In the genomic region with DNA sequence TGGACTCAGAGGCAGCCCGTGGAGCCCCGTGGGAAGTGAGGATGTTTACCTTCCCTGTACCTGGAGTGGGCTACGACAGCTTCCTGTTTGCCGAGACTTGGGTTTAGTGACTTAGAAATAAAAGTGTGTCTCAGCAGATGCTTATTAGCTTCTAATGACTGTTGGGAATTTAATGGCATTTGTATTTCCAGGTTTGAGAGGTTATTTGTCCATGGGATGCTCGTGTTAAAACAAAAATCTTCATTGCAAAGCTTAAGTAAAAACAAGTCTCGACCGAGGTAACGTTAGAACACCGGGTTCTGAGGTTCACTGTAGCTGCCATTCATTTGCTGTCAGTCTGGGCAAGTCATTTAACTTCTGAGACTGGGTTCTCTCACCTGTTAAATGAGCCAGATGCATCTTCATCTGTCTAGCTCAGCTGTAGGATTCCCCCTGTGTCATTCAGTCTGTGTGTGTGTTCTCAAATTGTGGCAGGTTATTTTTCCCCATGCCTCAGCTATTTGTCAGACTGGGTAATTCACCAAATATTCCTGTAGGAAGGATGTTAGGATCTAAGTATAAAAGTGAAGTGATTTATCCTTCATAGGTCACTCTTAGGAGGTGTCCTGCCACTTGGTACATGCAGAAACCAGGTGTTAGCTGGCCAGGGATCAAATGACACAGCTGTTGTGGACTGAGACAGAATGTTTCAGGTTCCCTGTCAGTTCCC, we compare ENCODE assay signal across 8 cellular contexts. TPM values are rescaled to one million over a fixed set of nuclear protein-coding genes. Genes with fewer than 3 reads are reported as not detected.
A peak's percentile ranks its signal among the peaks of the same experiment; 100 is the strongest.
DNase-seq lines count a peak whose midpoint lies in the region; ATAC-seq and TF ChIP-seq lines count a peak whose summit lies in the region.

No MANE protein-coding gene starts in this region.

- CTCF ChIA-PET in RWPE1 (lab: Yijun Ruan, JAX) = interaction anchor here (0.6 to 1.8 kb wide), 4 partner anchors 14 to 1898 kb away, joined by 3 to 9 read pairs (median 4); no protein-coding TSS in a partner anchor

- no peaks in the 10 kb centered on the region for H3K9me3 ChIP-seq in GM23248 (ENCODE audit: low read depth)

- H3K4me3 ChIP-seq in GM23248 (peak overlapping the region; percentile 92), epithelial cell of proximal tubule (ENCODE audit: low read depth, low read length) (peak overlapping the region; percentile 68)

- in situ Hi-C loops in GM23248 (cut with MboI) = no loop called here

- DNase-seq in EH (ENCODE audit: low read depth) = peak; percentile 32
- DNase-seq in GM23248 = peak; percentile 49
- DNase-seq in RWPE1 (ENCODE audit: low spot score) = peak; percentile 7
- no peak for DNase-seq in epithelial cell of proximal tubule (ENCODE audit: low read depth)
- no peak for DNase-seq in omental fat pad (ENCODE audit: low spot score)
- no peak for DNase-seq in NCI-H128 (lab: John Stamatoyannopoulos, UW; ENCODE audit: unreplicated experiment)
- no peak for DNase-seq in H4 (ENCODE audit: low spot score)
- no peak for DNase-seq in occipital lobe (lab: John Stamatoyannopoulos, UW)

- POLR2A ChIA-PET in RWPE1 (lab: Yijun Ruan, JAX; ENCODE audit: low non-redundant PET) = interaction anchor here (0.6 kb wide), 1 partner anchor 117 kb away, joined by 8 read pairs; no protein-coding TSS in a partner anchor

- peak overlapping the region; percentile 94 for H2AFZ ChIP-seq in GM23248

- H3K27ac ChIP-seq in GM23248 (peak overlapping the region; percentile 41), RWPE1 (peak overlapping the region; percentile 87)

- H3K4me2 ChIP-seq in GM23248 (ENCODE audit: unreplicated experiment) = peak overlapping the region; percentile 99

- peaks cover 18% of the 10 kb centered on the region; the same call in 1 of the 2 replicates for H3K4me1 ChIP-seq in GM23248 (ENCODE audit: insufficient read depth)

- no peaks in the 10 kb centered on the region for H4K20me1 ChIP-seq in GM23248 (ENCODE audit: insufficient read depth)

- no peaks in the 10 kb centered on the region for H3F3A ChIP-seq in GM23248 (ENCODE audit: insufficient read depth)

- H3K36me3 ChIP-seq in GM23248 (ENCODE audit: low read depth) = peaks cover 22% of the 10 kb centered on the region

- no peaks in the 10 kb centered on the region for H3K27me3 ChIP-seq in GM23248 (replicated peaks; ENCODE audit: insufficient read depth)

- peak; percentile 29 for ATAC-seq in omental fat pad (ENCODE audit: low FRiP score)

- H3K9ac ChIP-seq in GM23248 = peak overlapping the region; percentile 92

- 1 to 5% methylated on average over 9 of the region's 9 CpGs for WGBS in GM23248 (ENCODE audit: low coverage in 1 of 2, low lambda C conversion rate in 2 of 2, missing lambda C conversion rate in 2 of 2), 2 experiments

- no peak for TF ChIP-seq CTCF in RWPE1 (conservative IDR thresholded peaks at IDR 0.05; ENCODE audit: low read depth)
- no peak for TF ChIP-seq CTCF in epithelial cell of proximal tubule (conservative IDR thresholded peaks at IDR 0.05; ENCODE audit: low read depth, low read length)
- no peak for TF ChIP-seq CTCF in omental fat pad (IDR thresholded peaks at IDR 0.05)

- H3K79me2 ChIP-seq in GM23248 (ENCODE audit: insufficient read depth) = peaks cover 37% of the 10 kb centered on the region

- H3K9me2 ChIP-seq in GM23248 (ENCODE audit: insufficient read depth) = no peaks in the 10 kb centered on the region

RNA-seq across cellular contexts. Expression of a gene that starts 0.8 kb away (rescaled TPM):
- 124 and 145 TPM in 2 replicates for total RNA-seq in GM23248 (2014; rRNA removed; shearing (Covaris generic))
- 139 and 140 TPM in 2 replicates for polyA plus RNA-seq in GM23248 (2016; fragmentation: Nextera tagmentation; extraction: Ambion mirVana)
- total RNA-seq in epithelial cell of proximal tubule (140 and 169 TPM in 2 replicates), omental fat pad (100 to 1,000 TPM in 1 of 4 donors, 10 to 100 TPM in 3; 68.6 to 116 (median 85.5) TPM), occipital lobe (95.9 TPM)
- total RNA-seq in H4 (2014; rRNA removed; shearing (Covaris generic)) = 176 and 186 TPM in 2 replicates

RNA-seq across cellular contexts. Expression of a gene that starts 22.6 kb away (rescaled TPM):
- 289 and 309 TPM in 2 replicates for total RNA-seq in GM23248 (2014; rRNA removed; shearing (Covaris generic))
- 245 and 258 TPM in 2 replicates for polyA plus RNA-seq in GM23248 (2016; fragmentation: Nextera tagmentation; extraction: Ambion mirVana)
- total RNA-seq in epithelial cell of proximal tubule = 170 and 190 TPM in 2 replicates
- 100 to 1,000 TPM in 1 of 4 donors, 10 to 100 TPM in 3; 66.8 to 135 (median 83.6) TPM for total RNA-seq in omental fat pad
- 270 and 340 TPM in 2 replicates for total RNA-seq in H4 (2014; rRNA removed; shearing (Covaris generic))
- total RNA-seq in occipital lobe = 84.2 TPM

RNA-seq across cellular contexts. Expression of a gene that starts 54.9 kb away (rescaled TPM):
- total RNA-seq in GM23248 (2014; rRNA removed; shearing (Covaris generic)) = 16.8 and 23.4 TPM in 2 replicates
- polyA plus RNA-seq in GM23248 (2016; fragmentation: Nextera tagmentation; extraction: Ambion mirVana) = 15.1 and 16.8 TPM in 2 replicates
- total RNA-seq in epithelial cell of proximal tubule (43.2 and 48.9 TPM in 2 replicates), omental fat pad (1 to 10 TPM; 1.2 to 5.4 (median 3.0) TPM), occipital lobe (17.5 TPM)
- total RNA-seq in H4 (2014; rRNA removed; shearing (Covaris generic)) = 48.5 and 57.5 TPM in 2 replicates

Comparison
In these comparisons a context has a peak if more than half of its experiments do, and no peak if none do; other contexts are left out.
1. DNase-seq: peak in EH (single experiment), GM23248 (single experiment) and RWPE1 (single experiment); none in epithelial cell of proximal tubule (single experiment), omental fat pad (single experiment), NCI-H128 (single experiment), H4 (single experiment) and occipital lobe (single experiment).